In genomic region chr1:243293941-243294722, GRCh38 we compare ENCODE assay signal across 15 cellular contexts. TPM values are rescaled to one million over a fixed set of nuclear protein-coding genes. Genes with fewer than 3 reads are reported as not detected.
A peak's percentile ranks its signal among the peaks of the same experiment; 100 is the strongest.
DNase-seq lines count a peak whose midpoint lies in the region; ATAC-seq and TF ChIP-seq lines count a peak whose summit lies in the region.
"Had no signal": no experiment of that assay in that cellular context is flagged by ENCODE, and none has a peak within 500 bp of the region (broad histone marks: within the 10 kb centered on the region; RNA-seq: fewer than 3 reads in every experiment).

No MANE protein-coding gene starts in this region.

- H4K20me1 ChIP-seq in H9 (ENCODE audit: control insufficient read depth, insufficient read depth, insufficient read length) = no peaks in the 10 kb centered on the region

- H3K27me3 ChIP-seq in ACC112 (ENCODE audit: insufficient read depth, low read length) (no peaks in the 10 kb centered on the region), H9 (ENCODE audit: insufficient read depth, low read length) (no peaks in the 10 kb centered on the region), brain microvascular endothelial cell (replicated peaks) (no peaks in the 10 kb centered on the region)
- H3K27me3 ChIP-seq: gastrocnemius medialis, left lung had no signal

- no peak overlapping the region for H4K91ac ChIP-seq in H9 (ENCODE audit: insufficient read length, low read depth, low read length)

- no peak overlapping the region for H4K8ac ChIP-seq in H9 (replicated peaks; ENCODE audit: insufficient read length, low read depth, low read length)

- no peak overlapping the region for H3K4me3 Mint-ChIP-seq in H9
- H3K4me3 Mint-ChIP-seq: activated T-helper 17 cell treated with anti-CD3 and anti-CD28 coated beads, Interleukin-2, amount 50 U/mL, for 72 hours; CD4-positive, CD25-positive, alpha-beta regulatory T cell had no signal

- in situ Hi-C loops in brain microvascular endothelial cell (cut with HindIII; ENCODE audit: low pct_ligation_motif_present, low sequenced_read_pairs) = no loop called here

- no peak overlapping the region for H2BK5ac ChIP-seq in H9 (ENCODE audit: insufficient read length, low read length)

- TF ChIP-seq CTCF in H9 (conservative IDR thresholded peaks at IDR 0.05) = no peak
- TF ChIP-seq CTCF in brain microvascular endothelial cell (IDR thresholded peaks at IDR 0.05; ENCODE audit: low read depth, low read length, missing control alignments) = no peak

- no peak overlapping the region for H3K23ac ChIP-seq in H9 (ENCODE audit: insufficient read length, low read depth, low read length)

- peaks cover 0 to 3% of the 10 kb centered on the region in 2 experiments; a peak in 1 of 5 replicates for H3K9me3 Mint-ChIP-seq in H9

- no peaks in the 10 kb centered on the region for H3K9me3 ChIP-seq in H9 (ENCODE audit: control insufficient read depth, low read depth, low read length)

- no peak overlapping the region for H3K56ac ChIP-seq in H9 (ENCODE audit: insufficient read length, low read depth, low read length)

- no peak overlapping the region for H2BK15ac ChIP-seq in H9 (ENCODE audit: low read depth, low read length)

- no peak overlapping the region for H3K4me2 ChIP-seq in H9 (ENCODE audit: insufficient read depth, insufficient read length, low read length)

- DNase-seq in H9 (no peak), brain microvascular endothelial cell (no peak), iris pigment epithelial cell (ENCODE audit: low read depth) (peak; percentile 62), DMS79 (lab: John Stamatoyannopoulos, UW) (no peak), cerebellar cortex (ENCODE audit: low spot score) (no peak), NAMALWA (ENCODE audit: low spot score) (no peak)
- DNase-seq: activated CD4-positive, alpha-beta T cell treated with anti-CD3 and anti-CD28 coated beads for 1 hour; CD4-positive, CD25-positive, alpha-beta regulatory T cell; DMS79 treated with DMSO at 0.1 percent for 48 hours; gastrocnemius medialis; left lung; NCI-H524 treated with DMSO at 0.1 percent for 48 hours had no signal

- no CpG with 5 or more reads among the region's 4 CpGs for WGBS in H9 (ENCODE audit: extremely low coverage, insufficient read length, low lambda C conversion rate)

- H2BK12ac ChIP-seq in H9 (ENCODE audit: insufficient read length, low read depth, low read length) = no peak overlapping the region

- peaks cover 26% of the 10 kb centered on the region for H3K4me1 ChIP-seq in ACC112 (ENCODE audit: control insufficient read depth, insufficient read depth, low read length, unreplicated experiment)
- H3K4me1 ChIP-seq in H9 (ENCODE audit: insufficient read depth, low read length) = no peaks in the 10 kb centered on the region; the same call in 1 of the 2 replicates
- H3K4me1 ChIP-seq: gastrocnemius medialis had no signal

- H3K18ac ChIP-seq in H9 (ENCODE audit: insufficient read length, low read depth, low read length) = no peak overlapping the region

- no peak overlapping the region for H3K4ac ChIP-seq in H9 (ENCODE audit: low read depth, low read length)

- H3K36me3 ChIP-seq in ACC112 (ENCODE audit: insufficient read depth, low read length) (peaks cover 51% of the 10 kb centered on the region), brain microvascular endothelial cell (replicated peaks) (peaks cover 20% of the 10 kb centered on the region)

- H3K4me3 ChIP-seq in ACC112 (ENCODE audit: low read depth, low read length) (no peak overlapping the region), brain microvascular endothelial cell (ENCODE audit: low read depth, low read length) (no peak overlapping the region)
- H3K4me3 ChIP-seq: gastrocnemius medialis, left lung had no signal

- H3K79me2 ChIP-seq in ACC112 (ENCODE audit: control insufficient read depth, insufficient read depth, low read length, unreplicated experiment) (peaks cover 14% of the 10 kb centered on the region), H9 (ENCODE audit: insufficient read depth, low read length) (no peaks in the 10 kb centered on the region)

- no peak overlapping the region for H2AFZ ChIP-seq in ACC112 (ENCODE audit: low read length, unreplicated experiment)
- no peak overlapping the region for H2AFZ ChIP-seq in H9 (ENCODE audit: low read length)

- no peak overlapping the region for H3T11ph ChIP-seq in H9 (ENCODE audit: low read length)

- no peak overlapping the region for H2BK120ac ChIP-seq in H9 (ENCODE audit: low read depth, low read length, poor library complexity, severe bottlenecking)

- H3K36me3 Mint-ChIP-seq in H9 (ENCODE audit: insufficient read depth in 1 of 3, low read depth in 3 of 3) = no peaks in the 10 kb centered on the region; a peak in 1 of 7 replicates

- H3K4me1 Mint-ChIP-seq in H9 = peaks cover 14 to 29% of the 10 kb centered on the region in 2 experiments
- H3K4me1 Mint-ChIP-seq: activated T-helper 17 cell treated with anti-CD3 and anti-CD28 coated beads, Interleukin-2, amount 50 U/mL, for 72 hours had no signal

- ATAC-seq in GM18519 (IDR thresholded peaks at IDR 0.05; ENCODE audit: low FRiP score, unreplicated experiment) = no peak
- ATAC-seq: activated T-helper 17 cell treated with anti-CD3 and anti-CD28 coated beads, Interleukin-2, amount 50 U/mL, for 72 hours; gastrocnemius medialis; left lung had no signal

- H4K5ac ChIP-seq in H9 (ENCODE audit: insufficient read length, low read depth, low read length) = no peak overlapping the region

- H2AK5ac ChIP-seq in H9 (ENCODE audit: insufficient read length, low read length) = no peak overlapping the region

- H2BK20ac ChIP-seq in H9 (ENCODE audit: low read depth, low read length, poor library complexity, severe bottlenecking) = no peak overlapping the region

- no peaks in the 10 kb centered on the region for H3K23me2 ChIP-seq in H9 (ENCODE audit: insufficient read length, low read depth, low read length, poor library complexity, severe bottlenecking)

- no peak overlapping the region for H3K14ac ChIP-seq in H9 (ENCODE audit: insufficient read depth, low read length)

- H3K27me3 Mint-ChIP-seq in H9 (ENCODE audit: low read depth) = no peaks in the 10 kb centered on the region
- H3K27me3 Mint-ChIP-seq: activated T-helper 17 cell treated with anti-CD3 and anti-CD28 coated beads, Interleukin-2, amount 50 U/mL, for 72 hours; CD4-positive, CD25-positive, alpha-beta regulatory T cell had no signal

- no peaks in the 10 kb centered on the region for H3K79me1 ChIP-seq in H9 (ENCODE audit: insufficient read depth, low read depth, low read length, poor library complexity, severe bottlenecking)

- peak overlapping the region; percentile 77 for H3K27ac ChIP-seq in ACC112 (ENCODE audit: low read depth, low read length)
- H3K27ac ChIP-seq in H9 (ENCODE audit: insufficient read length, low read depth, low read length) = no peak overlapping the region
- peak overlapping the region; percentile 89 for H3K27ac ChIP-seq in brain microvascular endothelial cell
- H3K27ac ChIP-seq: gastrocnemius medialis, left lung had no signal

- no peak overlapping the region for H3K9ac ChIP-seq in H9 (ENCODE audit: extremely low read depth, insufficient read length, low read length)

- peak overlapping the region in 2 of 3 experiments; percentile 26 to 71; a peak in 3 of 7 replicates for H3K27ac Mint-ChIP-seq in H9
- H3K27ac Mint-ChIP-seq: activated T-helper 17 cell treated with anti-CD3 and anti-CD28 coated beads, Interleukin-2, amount 50 U/mL, for 72 hours had no signal

RNA-seq across cellular contexts. Expression of gene SDCCAG8, which starts 38.3 kb away (rescaled TPM):
- 10.0 and 11.4 TPM in 2 replicates for total RNA-seq in H9 (2021)

RNA-seq across cellular contexts. Expression of gene CEP170, which starts 39.1 kb away (rescaled TPM):
- total RNA-seq in H9 (2021) = 97.7 and 99.2 TPM in 2 replicates
